Comparison of ENCODE assay signal across 8 cellular contexts in genomic region chr5:71887680-71888079, GRCh38.
DNase-seq lines count a peak whose midpoint lies in the region; ATAC-seq and TF ChIP-seq lines count a peak whose summit lies in the region.

No MANE protein-coding gene starts in this region.

- peak; percentile 45 for DNase-seq in activated CD8-positive, alpha-beta memory T cell treated with anti-CD3 and anti-CD28 coated beads, Interleukin-2, amount 10 ng/mL, durations not matched to agents 7 days and 5 days
- no peak for DNase-seq in activated CD8-positive, alpha-beta memory T cell treated with anti-CD3 and anti-CD28 coated beads for 24 hours
- DNase-seq in SK-N-DZ (ENCODE audit: low spot score) = peak; percentile 82
- DNase-seq in fibroblast of the conjunctiva (ENCODE audit: low read depth) = peak; percentile 76
- DNase-seq in smooth muscle cell (lab: John Stamatoyannopoulos, UW; ENCODE audit: unreplicated experiment) = no peak
- no peak for DNase-seq in activated effector memory CD4-positive, alpha-beta T cell treated with Interleukin-2 at 50 U/mL for 16 hours

- no peaks in the 10 kb centered on the region for H3K36me3 ChIP-seq in smooth muscle cell (ENCODE audit: low read depth)

- no peaks in the 10 kb centered on the region for H3K4me1 ChIP-seq in smooth muscle cell (ENCODE audit: low read depth)

- TF ChIP-seq CTCF in smooth muscle cell (IDR thresholded peaks at IDR 0.05; ENCODE audit: borderline replicate concordance, insufficient read depth, poor library complexity, severe bottlenecking) = no peak

- no peak overlapping the region for H3K27ac ChIP-seq in smooth muscle cell (ENCODE audit: low read depth)

- no peaks in the 10 kb centered on the region for H3K9me3 ChIP-seq in smooth muscle cell (replicated peaks; ENCODE audit: low read depth)

- no peaks in the 10 kb centered on the region for H4K20me1 ChIP-seq in smooth muscle cell (ENCODE audit: low read depth)

- no peaks in the 10 kb centered on the region for H3K36me3 Mint-ChIP-seq in activated CD8-positive, alpha-beta memory T cell treated with anti-CD3 and anti-CD28 coated beads, Interleukin-2, amount 10 ng/mL, durations not matched to agents 7 days and 5 days

- H2AFZ ChIP-seq in smooth muscle cell (ENCODE audit: low read depth) = peak overlapping the region; percentile 58

- no peaks in the 10 kb centered on the region for H3F3A ChIP-seq in smooth muscle cell (ENCODE audit: low read depth)

- peaks cover 3% of the 10 kb centered on the region for H3K4me1 Mint-ChIP-seq in activated CD8-positive, alpha-beta memory T cell treated with anti-CD3 and anti-CD28 coated beads, Interleukin-2, amount 10 ng/mL, durations not matched to agents 7 days and 5 days

- peaks cover 12% of the 10 kb centered on the region for H3K27me3 Mint-ChIP-seq in activated CD8-positive, alpha-beta memory T cell treated with anti-CD3 and anti-CD28 coated beads, Interleukin-2, amount 10 ng/mL, durations not matched to agents 7 days and 5 days

- no peaks in the 10 kb centered on the region for H3K27me3 ChIP-seq in smooth muscle cell (ENCODE audit: low read depth)

- ATAC-seq in activated CD8-positive, alpha-beta memory T cell treated with anti-CD3 and anti-CD28 coated beads, Interleukin-2, amount 10 ng/mL, durations not matched to agents 7 days and 5 days = peak; percentile 99
- ATAC-seq in GM21515 (IDR thresholded peaks at IDR 0.05; ENCODE audit: unreplicated experiment) (peak; percentile 96), HG03575 (IDR thresholded peaks at IDR 0.05; ENCODE audit: extremely low read depth, insufficient number of reproducible peaks, low FRiP score, unreplicated experiment) (peak; percentile 82)

- no peak overlapping the region for H3K4me3 ChIP-seq in smooth muscle cell

- H3K9ac ChIP-seq in smooth muscle cell (ENCODE audit: low read depth) = no peak overlapping the region

- no peak overlapping the region for H3K4me2 ChIP-seq in smooth muscle cell

- peak overlapping the region; percentile 52 for H3K27ac Mint-ChIP-seq in activated CD8-positive, alpha-beta memory T cell treated with anti-CD3 and anti-CD28 coated beads, Interleukin-2, amount 10 ng/mL, durations not matched to agents 7 days and 5 days

- no peaks in the 10 kb centered on the region for H3K79me2 ChIP-seq in smooth muscle cell (ENCODE audit: low read depth)

- WGBS in smooth muscle cell (ENCODE audit: low lambda C conversion rate) = 89% methylated on average over 2 of the region's 2 CpGs

- CTCF ChIA-PET in activated CD8-positive, alpha-beta memory T cell treated with anti-CD3 and anti-CD28 coated beads, Interleukin-2, amount 10 ng/mL, durations not matched to agents 7 days and 5 days (lab: Charles Lee) = no interaction called here

- peak overlapping the region; percentile 49 for H3K4me3 Mint-ChIP-seq in activated CD8-positive, alpha-beta memory T cell treated with anti-CD3 and anti-CD28 coated beads, Interleukin-2, amount 10 ng/mL, durations not matched to agents 7 days and 5 days

- no peaks in the 10 kb centered on the region for H3K9me3 Mint-ChIP-seq in activated CD8-positive, alpha-beta memory T cell treated with anti-CD3 and anti-CD28 coated beads, Interleukin-2, amount 10 ng/mL, durations not matched to agents 7 days and 5 days (ENCODE audit: low read depth)

Comparison
In these comparisons a context has a peak if more than half of its experiments do, and no peak if none do; other contexts are left out.
1. DNase-seq: peak in activated CD8-positive, alpha-beta memory T cell treated with anti-CD3 and anti-CD28 coated beads, Interleukin-2, amount 10 ng/mL, durations not matched to agents 7 days and 5 days (single experiment), SK-N-DZ (single experiment) and fibroblast of the conjunctiva (single experiment); none in activated CD8-positive, alpha-beta memory T cell treated with anti-CD3 and anti-CD28 coated beads for 24 hours (single experiment), smooth muscle cell (single experiment) and activated effector memory CD4-positive, alpha-beta T cell treated with Interleukin-2 at 50 U/mL for 16 hours (single experiment).
2. Peak in every context shown above with its lines, with median percentiles within 50 percentile points of each other: ATAC-seq.